8 cellular contexts compared by ENCODE assay signal in genomic region chr10:102408081-102408727, GRCh38. TPM values are rescaled to one million over a fixed set of nuclear protein-coding genes. Genes with fewer than 3 reads are reported as not detected.
DNase-seq lines count a peak whose midpoint lies in the region; ATAC-seq, FAIRE-seq and TF ChIP-seq lines count a peak whose summit lies in the region.

No MANE protein-coding gene starts in this region.

- 58 to 62% methylated on average over 14 to 15 of the region's 15 CpGs for WGBS in esophagus, 2 donors

- no peaks in the 10 kb centered on the region for H3K9me3 ChIP-seq in SK-N-MC (ENCODE audit: low read depth, low read length)
- peaks cover 0 to 3% of the 10 kb centered on the region in 2 donors for H3K9me3 ChIP-seq in esophagus (ENCODE audit: control insufficient read depth in 2 of 2, insufficient read depth in 1 of 2, low read depth in 1 of 2, low read length in 1 of 2)

- peaks cover 7 to 20% of the 10 kb centered on the region in 2 donors for H3K4me1 ChIP-seq in esophagus (ENCODE audit: control insufficient read depth in 2 of 2, insufficient read depth in 2 of 2, low read length in 1 of 2)

- peak; percentile 5 for FAIRE-seq in GM12892 (lab: Jason Lieb, UNC)

- H3K9ac ChIP-seq in SK-N-MC (ENCODE audit: insufficient read length) = no peak overlapping the region

- H3K27me3 ChIP-seq in esophagus (ENCODE audit: control insufficient read depth in 1 of 2, insufficient read depth in 2 of 2, low read length in 2 of 2) = peaks cover 0 to 20% of the 10 kb centered on the region in 2 donors

- no peak for DNase-seq in GM12892 (ENCODE audit: insufficient read length)
- no peak for DNase-seq in SK-N-MC (ENCODE audit: low read depth, low spot score)
- DNase-seq in posterior cingulate gyrus = peak in 6 of 10 donors; percentile 45 to 94 (median 78)
- no peak for DNase-seq in GOT3 (lab: John Stamatoyannopoulos, UW)
- DNase-seq in C1 segment of cervical spinal cord (lab: John Stamatoyannopoulos, UW) = no peak
- DNase-seq in SW480 (ENCODE audit: low spot score) = no peak

- no peak for ATAC-seq in GM18511 (IDR thresholded peaks at IDR 0.05; ENCODE audit: unreplicated experiment)

- H3K4me3 ChIP-seq in SK-N-MC = peak overlapping the region; percentile 71
- peak overlapping the region; percentile 38 to 58 for H3K4me3 ChIP-seq in esophagus (ENCODE audit: low read depth in 1 of 2, low read length in 2 of 2)

- TF ChIP-seq POLR2A in GM12892 (IDR thresholded peaks at IDR 0.05; ENCODE audit: low read depth, low read length) = no peak; the same call in none of the 2 replicates

- intact Hi-C loops in posterior cingulate gyrus (cut with DNase I) = no loop called here

- H3K36me3 ChIP-seq in SK-N-MC (ENCODE audit: insufficient read depth, low read length) = no peaks in the 10 kb centered on the region
- H3K36me3 ChIP-seq in esophagus (ENCODE audit: control insufficient read depth in 2 of 2, insufficient read depth in 2 of 2, low read length in 1 of 2) = no peaks in the 10 kb centered on the region

- no peak overlapping the region for H3K27ac ChIP-seq in SK-N-MC
- no peak overlapping the region for H3K27ac ChIP-seq in esophagus (ENCODE audit: low read depth in 2 of 2, low read length in 1 of 2)

RNA-seq across cellular contexts. Expression of gene PSD, which starts 10.4 kb away (rescaled TPM):
- 2.0 TPM for polyA plus RNA-seq in GM12892 (2012; ENCODE audit: missing spikeins)
- polyA plus RNA-seq in esophagus = 1 to 10 TPM; 1.1 to 2.1 TPM

RNA-seq across cellular contexts. Expression of gene FBXL15, which starts 12.4 kb away (rescaled TPM):
- 0.66 TPM for polyA plus RNA-seq in GM12892 (2012; ENCODE audit: missing spikeins)
- 10 to 100 TPM in 1 of 2 donors, 1 to 10 TPM in 1; 6.3 to 15.2 TPM for polyA plus RNA-seq in esophagus

RNA-seq across cellular contexts. Expression of gene NFKB2, which starts 12.7 kb away (rescaled TPM):
- 120 TPM for polyA plus RNA-seq in GM12892 (2012; ENCODE audit: missing spikeins)
- 10 to 100 TPM; 11.4 to 22.6 TPM for polyA plus RNA-seq in esophagus

RNA-seq across cellular contexts. Expression of gene CUEDC2, which starts 24.2 kb away (rescaled TPM):
- 66.9 TPM for polyA plus RNA-seq in GM12892 (2012; ENCODE audit: missing spikeins)
- polyA plus RNA-seq in esophagus = 10 to 100 TPM; 16.3 to 30.3 TPM

RNA-seq across cellular contexts. Expression of gene C10orf95, which starts 43.1 kb away (rescaled TPM):
- 0.30 TPM for polyA plus RNA-seq in GM12892 (2012; ENCODE audit: missing spikeins)
- polyA plus RNA-seq in esophagus = under 1 TPM; 0.37 to 0.65 TPM

Comparison
In these comparisons a context has a peak if more than half of its experiments do, and no peak if none do; other contexts are left out.
1. DNase-seq: peak in posterior cingulate gyrus (6 of 10); none in GM12892 (single experiment), SK-N-MC (single experiment), GOT3 (single experiment), C1 segment of cervical spinal cord (0 of 14) and SW480 (single experiment).